Comparison of ENCODE assay signal across 8 cellular contexts in genomic region chr1:148679050-148679786, GRCh38.
DNase-seq lines count a peak whose midpoint lies in the region; ATAC-seq, FAIRE-seq and TF ChIP-seq lines count a peak whose summit lies in the region.
"Not testable (repeated sequence)": the region's sequence is repeated elsewhere in the genome, so short reads cannot be mapped to it uniquely, and the experiment has no call there.

No MANE protein-coding gene starts in this region.

- peak overlapping the region in 1 of 2 experiments; percentile 78; a peak in 3 of 6 replicates for H3K27ac ChIP-seq in A549
- H3K27ac ChIP-seq in Panc1 (ENCODE audit: low read length); GM12878 (ENCODE audit: control insufficient read depth, insufficient read depth): not testable (repeated sequence)

- not testable (repeated sequence) for H3K9ac ChIP-seq in GM12878 (ENCODE audit: control insufficient read depth, insufficient read depth, low read length)

- H3K27ac Mint-ChIP-seq in activated CD4-positive, alpha-beta memory T cell treated with anti-CD3 and anti-CD28 coated beads for 36 hours, result not testable (repeated sequence)

- in situ Hi-C loops in Panc1 (cut with HindIII; ENCODE audit: low pct_unique_long_range_greater_than_20kb, low sequenced_read_pairs); GM12878 (cut with MboI): not testable (repeated sequence)

- not testable (repeated sequence) for H3K27me3 ChIP-seq in H7 (ENCODE audit: control insufficient read depth, insufficient read depth, low read length); Panc1 (ENCODE audit: control insufficient read depth, insufficient read depth, low read length); GM12878 (replicated peaks in 1 of 2; ENCODE audit: control insufficient read depth in 2 of 2, insufficient read depth in 2 of 2, low read length in 1 of 2)

- not testable (repeated sequence) for TF ChIP-seq POLR2A in A549 (IDR thresholded peaks at IDR 0.05; ENCODE audit: low read length)
- TF ChIP-seq POLR2A in GM12878 (IDR thresholded peaks at IDR 0.05; ENCODE audit: low read depth, low read length), result peak; percentile 52

- POLR2A ChIA-PET in A549 (lab: Yijun Ruan, JAX); Panc1 (lab: Charles Lee); activated CD4-positive, alpha-beta memory T cell treated with anti-CD3 and anti-CD28 coated beads for 36 hours (lab: Charles Lee); GM12878 (lab: Charles Lee): not testable (repeated sequence)

- SMC1A ChIA-PET in GM12878 (lab: Charles Lee; ENCODE audit: uncharacterized antibody, unreplicated experiment), result not testable (repeated sequence)

- RAD21 ChIA-PET in GM12878 (lab: Charles Lee; ENCODE audit: unreplicated experiment), result not testable (repeated sequence)

- TF ChIP-seq CTCF in A549 (IDR thresholded peaks at IDR 0.05); Panc1 (IDR thresholded peaks at IDR 0.05); GM12878 (IDR thresholded peaks at IDR 0.05 in 2 of 3, conservative IDR thresholded peaks at IDR 0.05 in 1 of 3; ENCODE audit: control insufficient read depth in 2 of 3, extremely low read depth in 1 of 3, insufficient read depth in 1 of 3, low read depth in 3 of 3, low read length in 3 of 3); foreskin fibroblast (IDR thresholded peaks at IDR 0.05; ENCODE audit: low read depth, low read length): not testable (repeated sequence)

- ATAC-seq in A549 (peak in 1 of 2 experiments; percentile 62; a peak in 2 of 6 replicates), Panc1 (peak; percentile 80), GM12878 (peak; percentile 69), sciatic nerve (peak; percentile 64)

- not testable (repeated sequence) for H3K4me1 Mint-ChIP-seq in activated CD4-positive, alpha-beta memory T cell treated with anti-CD3 and anti-CD28 coated beads for 36 hours (ENCODE audit: low read depth)

- WGBS in A549 (ENCODE audit: missing lambda C conversion rate), result no CpG with 5 or more reads among the region's 77 CpGs
- WGBS in GM12878 (ENCODE audit: insufficient coverage, insufficient replicate concordance, low lambda C conversion rate, missing lambda C conversion rate), result under 1% methylated on average over 23 of the region's 77 CpGs

- not testable (repeated sequence) for FAIRE-seq in A549 (lab: Jason Lieb, UNC); GM12878 (lab: Jason Lieb, UNC)

- peak overlapping the region; percentile 75 for H3K4me3 Mint-ChIP-seq in activated CD4-positive, alpha-beta memory T cell treated with anti-CD3 and anti-CD28 coated beads for 36 hours

- H4K20me1 ChIP-seq in GM12878 (ENCODE audit: control insufficient read depth, insufficient read depth), result not testable (repeated sequence)

- not testable (repeated sequence) for TF ChIP-seq EP300 in A549 (IDR thresholded peaks at IDR 0.05); GM12878 (IDR thresholded peaks at IDR 0.05; ENCODE audit: borderline replicate concordance in 1 of 2, control insufficient read depth in 1 of 2, low read depth in 2 of 2, low read length in 2 of 2)

- H3K4me3 ChIP-seq in A549, result peak overlapping the region; percentile 40
- H3K4me3 ChIP-seq in H7 (ENCODE audit: insufficient read depth, low read depth, low read length), result peak overlapping the region; percentile 45
- H3K4me3 ChIP-seq in Panc1 (ENCODE audit: low read depth in 2 of 2, low read length in 2 of 2), result peak overlapping the region in 1 of 2 experiments; percentile 36; a peak in 2 of 4 replicates
- H3K4me3 ChIP-seq in GM12878, result not testable (repeated sequence)
- peak overlapping the region; percentile 34 to 47 for H3K4me3 ChIP-seq in foreskin fibroblast (ENCODE audit: low read depth in 1 of 2, low read length in 2 of 2)

- H3K4me2 ChIP-seq in A549, result not testable (repeated sequence)
- H3K4me2 ChIP-seq in GM12878 (ENCODE audit: control insufficient read depth, insufficient read depth), result 0 out of 2 replicates have a peak overlapping the region, but pooled peaks have one; percentile 3

- not testable (repeated sequence) for H3K27me3 Mint-ChIP-seq in activated CD4-positive, alpha-beta memory T cell treated with anti-CD3 and anti-CD28 coated beads for 36 hours

- intact Hi-C loops in Panc1 (cut with micrococcal nuclease; ENCODE audit: unreplicated experiment); activated CD4-positive, alpha-beta memory T cell treated with anti-CD3 and anti-CD28 coated beads for 36 hours (cut with micrococcal nuclease); GM12878 (cut with micrococcal nuclease; ENCODE audit: unreplicated experiment); sciatic nerve (cut with DNase I): not testable (repeated sequence)

- 0 out of 2 replicates have a peak overlapping the region, but pooled peaks have one; percentile 17 for H2AFZ ChIP-seq in GM12878 (ENCODE audit: control insufficient read depth, low read depth, low read length)

- H3K9me3 Mint-ChIP-seq in activated CD4-positive, alpha-beta memory T cell treated with anti-CD3 and anti-CD28 coated beads for 36 hours, result not testable (repeated sequence)

- BruUV-seq in Panc1 (replicated peaks; lab: Mats Ljungman, UMichigan); GM12878 (replicated peaks; lab: Mats Ljungman, UMichigan): not testable (repeated sequence)

- H3K36me3 Mint-ChIP-seq in activated CD4-positive, alpha-beta memory T cell treated with anti-CD3 and anti-CD28 coated beads for 36 hours, result not testable (repeated sequence)

- not testable (repeated sequence) for H3K79me2 ChIP-seq in GM12878 (ENCODE audit: control insufficient read depth, insufficient read depth, low read length)

- H3K36me3 ChIP-seq in H7 (replicated peaks; ENCODE audit: control insufficient read depth, insufficient read depth, low read length); Panc1 (ENCODE audit: control insufficient read depth, insufficient read depth, low read length); GM12878 (ENCODE audit: control insufficient read depth in 2 of 2, insufficient read depth in 2 of 2, low read length in 1 of 2): not testable (repeated sequence)

- DNase-seq in A549 (ENCODE audit: low read depth in 1 of 2, low spot score in 1 of 2) (peak in 1 of 2 experiments; percentile 18), foreskin fibroblast (peak in 1 of 2 donors; percentile 66), medulla oblongata (ENCODE audit: extremely low spot score) (peak; percentile 14)
- DNase-seq in H7; Panc1 (ENCODE audit: low read depth, low spot score); GM12878 (ENCODE audit: low read depth, low spot score); sciatic nerve (ENCODE audit: low spot score): not testable (repeated sequence)
- DNase-seq in activated CD4-positive, alpha-beta memory T cell treated with anti-CD3 and anti-CD28 coated beads for 36 hours, result peak; percentile 62

- CTCF ChIA-PET in A549 (lab: Yijun Ruan, JAX); Panc1 (lab: Charles Lee); activated CD4-positive, alpha-beta memory T cell treated with anti-CD3 and anti-CD28 coated beads for 36 hours (lab: Charles Lee); GM12878 (lab: Yijun Ruan, JAX): not testable (repeated sequence)

- not testable (repeated sequence) for H3K4me1 ChIP-seq in A549; Panc1 (ENCODE audit: control insufficient read depth, insufficient read depth, low read length); GM12878 (ENCODE audit: control insufficient read depth, insufficient read depth, low read length)

- not testable (repeated sequence) for TF ChIP-seq RAD21 in A549 (conservative IDR thresholded peaks at IDR 0.05 in 1 of 2, IDR thresholded peaks at IDR 0.05 in 1 of 2); GM12878 (IDR thresholded peaks at IDR 0.05; ENCODE audit: insufficient read depth, low read depth, low read length)

- not testable (repeated sequence) for H3K9me3 ChIP-seq in A549; Panc1 (ENCODE audit: control insufficient read depth, insufficient read depth, low read depth, low read length); GM12878 (replicated peaks; ENCODE audit: control insufficient read depth, insufficient read depth, low read length)

TF ChIP-seq in GM12878, 131 proteins besides CTCF, POLR2A, EP300 and RAD21 (continues in another document):
- TF ChIP-seq TAF1 (IDR thresholded peaks at IDR 0.05; ENCODE audit: borderline replicate concordance, low read depth, low read length) (peak; percentile 22; the same call in 1 of the 2 replicates), HDGF (IDR thresholded peaks at IDR 0.05) (0 out of 2 replicates have a peak, but pooled peaks have one; percentile 53), ZNF207 (IDR thresholded peaks at IDR 0.05; ENCODE audit: borderline replicate concordance) (0 out of 2 replicates have a peak, but pooled peaks have one; percentile 35), NBN (IDR thresholded peaks at IDR 0.05) (peak; percentile 33; the same call in 1 of the 2 replicates), MLLT1 (IDR thresholded peaks at IDR 0.05) (peak; percentile 75), SMARCA5 (IDR thresholded peaks at IDR 0.05) (peak; percentile 35; the same call in 1 of the 2 replicates)
